22 cellular contexts compared by ENCODE assay signal in genomic region chr6:112744827-112745226, GRCh38.
DNase-seq lines count a peak whose midpoint lies in the region; ATAC-seq and TF ChIP-seq lines count a peak whose summit lies in the region.
"Had no signal": no experiment of that assay in that cellular context is flagged by ENCODE, and none has a peak within 500 bp of the region (broad histone marks: within the 10 kb centered on the region; RNA-seq: fewer than 3 reads in every experiment).

No MANE protein-coding gene starts in this region.

- no peaks in the 10 kb centered on the region for H3K27me3 Mint-ChIP-seq in chondrocyte (ENCODE audit: low read depth)

- H3K36me3 ChIP-seq in HUES48 (ENCODE audit: control insufficient read depth, insufficient read depth, low read length): no peaks in the 10 kb centered on the region
- H3K36me3 ChIP-seq: BE2C, SJCRH30 had no signal

- peaks cover 22% of the 10 kb centered on the region for H3K4me1 ChIP-seq in HUES48 (ENCODE audit: control insufficient read depth, insufficient read depth, low read length)
- H3K4me1 ChIP-seq: BE2C, SJCRH30 had no signal

- no peaks in the 10 kb centered on the region for H3K9me3 ChIP-seq in HUES48 (ENCODE audit: control insufficient read depth, insufficient read depth, low read length)
- H3K9me3 ChIP-seq: BE2C, SJCRH30 had no signal

- ATAC-seq in HG03439 (IDR thresholded peaks at IDR 0.05; ENCODE audit: unreplicated experiment): no peak

- H3K4me3 ChIP-seq in AG10803 (ENCODE audit: low read length) (no peak overlapping the region), HUES48 (ENCODE audit: low read depth, low read length) (no peak overlapping the region)
- H3K4me3 ChIP-seq: SJCRH30 had no signal

- no peak overlapping the region for H3K4me3 Mint-ChIP-seq in chondrocyte (ENCODE audit: unreplicated experiment)
- H3K4me3 Mint-ChIP-seq: HFFc6 had no signal

- peak overlapping the region; percentile 88 for H3K27ac Mint-ChIP-seq in chondrocyte (ENCODE audit: unreplicated experiment)
- H3K27ac Mint-ChIP-seq: HFFc6 had no signal

- no peak for TF ChIP-seq CTCF in AG10803 (conservative IDR thresholded peaks at IDR 0.05; ENCODE audit: low read length)
- TF ChIP-seq CTCF in chondrocyte (IDR thresholded peaks at IDR 0.05): no peak

- no peaks in the 10 kb centered on the region for H3K36me3 Mint-ChIP-seq in chondrocyte (ENCODE audit: low read depth)

- H3K27me3 ChIP-seq in HUES48 (ENCODE audit: control insufficient read depth, insufficient read depth, low read length): no peaks in the 10 kb centered on the region
- H3K27me3 ChIP-seq: BE2C, SJCRH30 had no signal

- peak; percentile 11 for DNase-seq in AG10803 (ENCODE audit: low read depth)
- no peak for DNase-seq in chondrocyte (ENCODE audit: low spot score)
- DNase-seq in iris pigment epithelial cell (ENCODE audit: low read depth): peak; percentile 55
- no peak for DNase-seq in stimulated activated CD4-positive, alpha-beta T cell treated with anti-CD3 and anti-CD28 coated beads, Interleukin-15, amount 100 ng/mL, for 24 hours
- no peak for DNase-seq in cortex of kidney (lab: John Stamatoyannopoulos, UW)
- DNase-seq in NCI-H2029 treated with DMSO at 0.1 percent for 48 hours (lab: John Stamatoyannopoulos, UW): no peak
- DNase-seq: BE2C, DMS53, EL, GF-D8, H7, HFFc6, KG1, NCI-H1105 treated with DMSO at 0.1 percent for 48 hours, NCI-H1694 treated with DMSO at 0.1 percent for 48 hours, NCI-H446, NCI-H526, OCI-M1, SJCRH30 had no signal

- peaks cover 51% of the 10 kb centered on the region for H3K4me1 Mint-ChIP-seq in chondrocyte (ENCODE audit: low read depth)

- H3K9ac ChIP-seq in HUES48 (ENCODE audit: low read depth, low read length): no peak overlapping the region

- no peaks in the 10 kb centered on the region for H3K9me3 Mint-ChIP-seq in chondrocyte (ENCODE audit: low read depth)
- H3K9me3 Mint-ChIP-seq: HFFc6 had no signal

- H3K27ac ChIP-seq in HUES48 (ENCODE audit: low read depth, low read length): peak overlapping the region; percentile 79
- H3K27ac ChIP-seq: HL-60, SJCRH30 had no signal

Comparison
In these comparisons a context has a peak if more than half of its experiments do, and no peak if none do; other contexts are left out.
1. DNase-seq: peak in AG10803 (single experiment) and iris pigment epithelial cell (single experiment); none in chondrocyte (single experiment), stimulated activated CD4-positive, alpha-beta T cell treated with anti-CD3 and anti-CD28 coated beads, Interleukin-15, amount 100 ng/mL, for 24 hours (single experiment), cortex of kidney (single experiment) and NCI-H2029 treated with DMSO at 0.1 percent for 48 hours (single experiment).